ENCODE assay signal across 17 cellular contexts in genomic region chrX:132940727-132941162, GRCh38. TPM values are rescaled to one million over a fixed set of nuclear protein-coding genes. Genes with fewer than 3 reads are reported as not detected.
DNase-seq lines count a peak whose midpoint lies in the region; ATAC-seq, FAIRE-seq and TF ChIP-seq lines count a peak whose summit lies in the region.
"Had no signal": no experiment of that assay in that cellular context is flagged by ENCODE, and none has a peak within 500 bp of the region (broad histone marks: within the 10 kb centered on the region; RNA-seq: fewer than 3 reads in every experiment).

No MANE protein-coding gene starts in this region.

- peak; percentile 46 for FAIRE-seq in A549 (lab: Jason Lieb, UNC)
- FAIRE-seq: colon had no signal

- no peak for TF ChIP-seq RAD21 in A549 (conservative IDR thresholded peaks at IDR 0.05 in 1 of 2, IDR thresholded peaks at IDR 0.05 in 1 of 2)

- WGBS in A549 (ENCODE audit: missing lambda C conversion rate), result 0% methylated on average over 3 of the region's 3 CpGs

- CTCF ChIA-PET in A549 (lab: Yijun Ruan, JAX), result interaction anchor here (1.3 kb wide), 1 partner anchor 12 kb away, joined by 4 read pairs; no protein-coding TSS in a partner anchor
- CTCF ChIA-PET in CD4-positive, alpha-beta T cell (lab: Charles Lee), result no interaction called here

- no peaks in the 10 kb centered on the region for H3K4me1 ChIP-seq in A549
- H3K4me1 ChIP-seq: uterus had no signal

- TF ChIP-seq EP300 in A549 (IDR thresholded peaks at IDR 0.05), result no peak

- ATAC-seq in A549 (peak; percentile 65 to 66; a peak in 4 of 6 replicates), HG02938 (IDR thresholded peaks at IDR 0.05; ENCODE audit: unreplicated experiment) (no peak)
- ATAC-seq in CD4-positive, alpha-beta T cell (ENCODE audit: poor library complexity), result no peak

- intact Hi-C loops in CD4-positive, alpha-beta T cell (cut with DNase I, micrococcal nuclease), result no loop called here

- H3K4me3 Mint-ChIP-seq in CD4-positive, alpha-beta T cell, result no peak overlapping the region
- H3K4me3 Mint-ChIP-seq: activated B cell treated with CpG ODN at 0.5 μM for 24 hours; activated naive CD8-positive, alpha-beta T cell treated with anti-CD3 and anti-CD28 coated beads, Interleukin-2, amount 10 ng/mL, durations not matched to agents 7 days and 5 days had no signal

- POLR2A ChIA-PET in A549 (lab: Yijun Ruan, JAX), result no interaction called here
- POLR2A ChIA-PET in CD4-positive, alpha-beta T cell (lab: Charles Lee), result no interaction called here

- H3K27me3 ChIP-seq in CD4-positive, alpha-beta T cell (ENCODE audit: control insufficient read depth, insufficient read depth, low read length), result no peaks in the 10 kb centered on the region
- H3K27me3 ChIP-seq: uterus had no signal

- no peaks in the 10 kb centered on the region for H3K4me1 Mint-ChIP-seq in CD4-positive, alpha-beta T cell (ENCODE audit: low read depth)
- H3K4me1 Mint-ChIP-seq: activated B cell treated with CpG ODN at 0.5 μM for 24 hours; activated naive CD8-positive, alpha-beta T cell treated with anti-CD3 and anti-CD28 coated beads, Interleukin-2, amount 10 ng/mL, durations not matched to agents 7 days and 5 days had no signal

- no peak overlapping the region for H3K27ac Mint-ChIP-seq in CD4-positive, alpha-beta T cell
- H3K27ac Mint-ChIP-seq: activated B cell treated with CpG ODN at 0.5 μM for 24 hours; activated naive CD8-positive, alpha-beta T cell treated with anti-CD3 and anti-CD28 coated beads, Interleukin-2, amount 10 ng/mL, durations not matched to agents 7 days and 5 days had no signal

- no peak overlapping the region for H3K4me2 ChIP-seq in A549

- H3K36me3 Mint-ChIP-seq in CD4-positive, alpha-beta T cell (ENCODE audit: low read depth), result no peaks in the 10 kb centered on the region
- H3K36me3 Mint-ChIP-seq: activated naive CD8-positive, alpha-beta T cell treated with anti-CD3 and anti-CD28 coated beads, Interleukin-2, amount 10 ng/mL, durations not matched to agents 7 days and 5 days had no signal

- TF ChIP-seq CTCF in A549 (IDR thresholded peaks at IDR 0.05) (no peak), GM12873 (IDR thresholded peaks at IDR 0.05; ENCODE audit: insufficient read depth, low read depth, low read length, missing control alignments) (peak; percentile 14), fibroblast of pulmonary artery (IDR thresholded peaks at IDR 0.05; ENCODE audit: low read length, missing control alignments) (peak; percentile 13)
- no peak for TF ChIP-seq CTCF in CD4-positive, alpha-beta T cell (IDR thresholded peaks at IDR 0.05)

- H3K9me3 Mint-ChIP-seq in CD4-positive, alpha-beta T cell, result no peaks in the 10 kb centered on the region
- H3K9me3 Mint-ChIP-seq: activated naive CD8-positive, alpha-beta T cell treated with anti-CD3 and anti-CD28 coated beads, Interleukin-2, amount 10 ng/mL, durations not matched to agents 7 days and 5 days had no signal

- no peak for TF ChIP-seq POLR2A in A549 (IDR thresholded peaks at IDR 0.05; ENCODE audit: low read length)

- H3K27me3 Mint-ChIP-seq in CD4-positive, alpha-beta T cell, result no peaks in the 10 kb centered on the region
- H3K27me3 Mint-ChIP-seq: activated B cell treated with CpG ODN at 0.5 μM for 24 hours had no signal

- H3K9me3 ChIP-seq in A549, result no peaks in the 10 kb centered on the region
- no peaks in the 10 kb centered on the region for H3K9me3 ChIP-seq in CD4-positive, alpha-beta T cell (ENCODE audit: control insufficient read depth, low read length)
- H3K9me3 ChIP-seq: HAP-1, uterus had no signal

- no peak overlapping the region for H3K27ac ChIP-seq in A549
- no peak overlapping the region for H3K27ac ChIP-seq in CD4-positive, alpha-beta T cell (ENCODE audit: low read depth, low read length)
- H3K27ac ChIP-seq: uterus had no signal

- no peak overlapping the region for H3K4me3 ChIP-seq in A549
- no peak overlapping the region for H3K4me3 ChIP-seq in fibroblast of pulmonary artery (replicated peaks; ENCODE audit: low read depth, low read length)
- H3K4me3 ChIP-seq: HAP-1, uterus had no signal

- peak in 1 of 2 experiments; percentile 5 for DNase-seq in A549 (ENCODE audit: low read depth in 1 of 2, low spot score in 1 of 2)
- peak; percentile 33 for DNase-seq in RKO (ENCODE audit: low spot score)
- DNase-seq in fibroblast of pulmonary artery (ENCODE audit: low read depth), result no peak
- DNase-seq in CD4-positive, alpha-beta T cell, result no peak
- DNase-seq in NK-92 (lab: John Stamatoyannopoulos, UW; ENCODE audit: unreplicated experiment), result no peak
- no peak for DNase-seq in NCI-H2081 treated with DMSO at 0.1 percent for 48 hours (lab: John Stamatoyannopoulos, UW)
- DNase-seq: activated B cell treated with CpG ODN at 0.5 μM for 24 hours; activated CD8-positive, alpha-beta memory T cell treated with anti-CD3 and anti-CD28 coated beads, Interleukin-2, amount 50 U/mL, for 4 hours; activated naive CD8-positive, alpha-beta T cell treated with anti-CD3 and anti-CD28 coated beads, Interleukin-2, amount 10 ng/mL, durations not matched to agents 7 days and 5 days; NCI-H1105 treated with DMSO at 0.1 percent for 48 hours; NCI-H69; posterior cingulate gyrus; uterus had no signal

TF ChIP-seq in A549, 52 proteins besides CTCF, POLR2A, EP300 and RAD21 (continues in another document):
- no peak for TF ChIP-seq ZNF302 (CRISPR knock-in tag; IDR thresholded peaks at IDR 0.05)
- no peak for TF ChIP-seq CBX8 (IDR thresholded peaks at IDR 0.05)
- no peak for TF ChIP-seq USF2 (IDR thresholded peaks at IDR 0.05)
- TF ChIP-seq NPAS2 (CRISPR knock-in tag; IDR thresholded peaks at IDR 0.05; ENCODE audit: borderline replicate concordance), result no peak
- no peak for TF ChIP-seq MAZ (IDR thresholded peaks at IDR 0.05; ENCODE audit: borderline replicate concordance, low read depth, low read length)
- no peak for TF ChIP-seq PBX3 (IDR thresholded peaks at IDR 0.05)
- TF ChIP-seq RNF2 (IDR thresholded peaks at IDR 0.05; ENCODE audit: borderline replicate concordance, low read depth), result no peak
- TF ChIP-seq EHF (CRISPR knock-in tag; IDR thresholded peaks at IDR 0.05), result no peak
- no peak for TF ChIP-seq MYC (IDR thresholded peaks at IDR 0.05; ENCODE audit: borderline replicate concordance, low read length)
- no peak for TF ChIP-seq RCOR1 (IDR thresholded peaks at IDR 0.05; ENCODE audit: low read depth, low read length)
- TF ChIP-seq CHD2 (IDR thresholded peaks at IDR 0.05; ENCODE audit: low read length, partially characterized antibody), result no peak
- no peak for TF ChIP-seq GATA3 (IDR thresholded peaks at IDR 0.05; ENCODE audit: borderline replicate concordance)
- no peak for TF ChIP-seq ZFP36 (IDR thresholded peaks at IDR 0.05; ENCODE audit: borderline replicate concordance, partially characterized antibody)
- no peak for TF ChIP-seq RFX5 (IDR thresholded peaks at IDR 0.05)
- no peak for TF ChIP-seq REST (IDR thresholded peaks at IDR 0.05)

RNA-seq across cellular contexts. Expression of gene HS6ST2, which starts 17.7 kb away (rescaled TPM):
- 0.04 and 0.05 TPM in 2 replicates for polyA plus RNA-seq in A549 (2011; rRNA removed)
- polyA plus RNA-seq in A549 (2012; cell fraction: cytosol; rRNA removed), result 0.03 and 0.05 TPM in 2 replicates
- 0.05 and 0.06 TPM in 2 replicates for polyA plus RNA-seq in A549 (2012; cell fraction: nucleus; rRNA removed)
- polyA plus RNA-seq in A549 (2017; fragmentation: RNase III; extraction: RNeasy Plus Mini Kit Qiagen cat#74134 plus additional on column Dnase treatment), result 0.01 TPM in 2 of 3 replicates, not detected in the other
- 0.45 TPM in 1 of 2 replicates, not detected in the other for polyA minus RNA-seq in A549 (2011; rRNA and poly(A)+ RNA removed)
- not detected for total RNA-seq in CD4-positive, alpha-beta T cell
- total RNA-seq: activated B cell treated with CpG ODN at 0.5 μM for 24 hours; activated naive CD8-positive, alpha-beta T cell treated with anti-CD3 and anti-CD28 coated beads, Interleukin-2, amount 10 ng/mL, durations not matched to agents 7 days and 5 days had no signal

Comparison
In these comparisons a context has a peak if more than half of its experiments do, and no peak if none do; other contexts are left out.
1. ATAC-seq: peak in A549 (2 of 2); none in CD4-positive, alpha-beta T cell (single experiment) and HG02938 (single experiment).
2. CTCF ChIP-seq: peak in GM12873 (single experiment) and fibroblast of pulmonary artery (single experiment); none in A549 (single experiment) and CD4-positive, alpha-beta T cell (single experiment).